In the genomic region with DNA sequence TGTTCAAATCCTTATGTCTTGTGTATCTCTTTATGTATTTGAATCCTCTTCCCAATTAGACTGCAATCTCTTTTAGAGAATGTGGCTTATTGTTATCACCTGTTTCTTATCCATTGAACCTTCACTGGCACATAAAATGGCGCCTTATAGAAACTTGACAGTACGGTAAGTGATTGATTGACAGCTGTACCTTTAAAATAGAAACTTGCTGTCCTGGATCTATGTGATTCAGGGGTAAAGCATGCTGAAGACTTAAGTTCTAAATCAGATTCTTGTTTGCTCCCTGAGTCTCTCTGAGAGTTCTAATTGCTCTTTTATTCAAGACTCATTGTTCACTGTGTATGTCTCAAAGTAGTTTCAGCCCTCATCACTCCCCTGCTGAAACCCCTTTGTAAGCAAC, we compare ENCODE assay signal across 2 cellular contexts.
TF ChIP-seq lines count a peak whose summit lies in the region.

No MANE protein-coding gene starts in this region.

TF ChIP-seq in SK-N-SH, 30 proteins besides CTCF, POLR2A, EP300 and RAD21 (continued from another document):
- peak; percentile 9; the same call in 1 of the 2 replicates for TF ChIP-seq PBX3 (IDR thresholded peaks at IDR 0.05)

TF ChIP-seq in SK-N-SH treated with all-trans-retinoic acid at 6 μM for 48 hours, 23 proteins besides CTCF, POLR2A, EP300 and RAD21 (continued from another document):
- TF ChIP-seq TSHZ2 (CRISPR knock-in tag; IDR thresholded peaks at IDR 0.05) (no peak), GLIS3 (CRISPR knock-in tag; IDR thresholded peaks at IDR 0.05) (no peak), ZFP3 (CRISPR knock-in tag; IDR thresholded peaks at IDR 0.05) (no peak), CSDC2 (CRISPR knock-in tag; IDR thresholded peaks at IDR 0.05) (no peak), ZNF70 (CRISPR knock-in tag; IDR thresholded peaks at IDR 0.05) (no peak), PPARA (CRISPR knock-in tag; IDR thresholded peaks at IDR 0.05; ENCODE audit: borderline replicate concordance) (no peak), ZNF565 (CRISPR knock-in tag; conservative IDR thresholded peaks at IDR 0.05; ENCODE audit: low read depth) (no peak), BACH2 (CRISPR knock-in tag; IDR thresholded peaks at IDR 0.05; ENCODE audit: borderline replicate concordance) (no peak), SNAI2 (CRISPR knock-in tag; IDR thresholded peaks at IDR 0.05) (no peak)
- TF ChIP-seq, protein P1, sequence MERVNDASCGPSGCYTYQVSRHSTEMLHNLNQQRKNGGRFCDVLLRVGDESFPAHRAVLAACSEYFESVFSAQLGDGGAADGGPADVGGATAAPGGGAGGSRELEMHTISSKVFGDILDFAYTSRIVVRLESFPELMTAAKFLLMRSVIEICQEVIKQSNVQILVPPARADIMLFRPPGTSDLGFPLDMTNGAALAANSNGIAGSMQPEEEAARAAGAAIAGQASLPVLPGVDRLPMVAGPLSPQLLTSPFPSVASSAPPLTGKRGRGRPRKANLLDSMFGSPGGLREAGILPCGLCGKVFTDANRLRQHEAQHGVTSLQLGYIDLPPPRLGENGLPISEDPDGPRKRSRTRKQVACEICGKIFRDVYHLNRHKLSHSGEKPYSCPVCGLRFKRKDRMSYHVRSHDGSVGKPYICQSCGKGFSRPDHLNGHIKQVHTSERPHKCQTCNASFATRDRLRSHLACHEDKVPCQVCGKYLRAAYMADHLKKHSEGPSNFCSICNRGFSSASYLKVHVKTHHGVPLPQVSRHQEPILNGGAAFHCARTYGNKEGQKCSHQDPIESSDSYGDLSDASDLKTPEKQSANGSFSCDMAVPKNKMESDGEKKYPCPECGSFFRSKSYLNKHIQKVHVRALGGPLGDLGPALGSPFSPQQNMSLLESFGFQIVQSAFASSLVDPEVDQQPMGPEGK (CRISPR knock-in tag; IDR thresholded peaks at IDR 0.05; ENCODE audit: borderline replicate concordance), result no peak
TF ChIP-seq in SK-N-SH treated with all-trans-retinoic acid at 6 μM for 48 hours: peak in this region for 0.
